18 cellular contexts compared by ENCODE assay signal in genomic region chr16:80591071-80591935, GRCh38. TPM values are rescaled to one million over a fixed set of nuclear protein-coding genes. Genes with fewer than 3 reads are reported as not detected.
DNase-seq lines count a peak whose midpoint lies in the region; ATAC-seq and TF ChIP-seq lines count a peak whose summit lies in the region.
"Had no signal": no experiment of that assay in that cellular context is flagged by ENCODE, and none has a peak within 500 bp of the region (broad histone marks: within the 10 kb centered on the region; RNA-seq: fewer than 3 reads in every experiment).

No MANE protein-coding gene starts in this region.

- no peak for DNase-seq in activated CD4-positive, CD25-positive, alpha-beta regulatory T cell treated with anti-CD3 and anti-CD28 coated beads, Interleukin-2, amount 50 U/mL, for 72 hours
- peak; percentile 67 for DNase-seq in activated CD8-positive, alpha-beta T cell treated with anti-CD3 and anti-CD28 coated beads, Interleukin-2, amount 10 ng/mL, durations not matched to agents 7 days and 5 days
- no peak for DNase-seq in natural killer cell
- no peak for DNase-seq in NCI-H2081 treated with DMSO at 0.1 percent for 48 hours (lab: John Stamatoyannopoulos, UW)
- no peak for DNase-seq in osteoblast (ENCODE audit: insufficient read length, low spot score, missing footprints)
- DNase-seq in stimulated activated CD8-positive, alpha-beta memory T cell treated with anti-CD3 and anti-CD28 coated beads, Interleukin-4, amount 100 ng/mL, for 48 hours: no peak
- DNase-seq: NCI-H1048, NCI-H226, nucleus accumbens, SW 1271, transverse colon had no signal

- no peak overlapping the region for H3K27ac ChIP-seq in osteoblast (ENCODE audit: low read depth, low read length)
- H3K27ac ChIP-seq: skin epidermis, transverse colon had no signal

- CTCF ChIA-PET in activated CD8-positive, alpha-beta T cell treated with anti-CD3 and anti-CD28 coated beads, Interleukin-2, amount 10 ng/mL, durations not matched to agents 7 days and 5 days (lab: Charles Lee): interaction anchor here (0.9 to 4.1 kb wide), 10 partner anchors 9 to 98 kb away, joined by 3 to 46 read pairs (median 4); no protein-coding TSS in a partner anchor

- no peaks in the 10 kb centered on the region for H4K20me1 ChIP-seq in osteoblast (ENCODE audit: insufficient read depth, low read length)

- TF ChIP-seq CTCF in natural killer cell (IDR thresholded peaks at IDR 0.05) (no peak), osteoblast (IDR thresholded peaks at IDR 0.05; ENCODE audit: extremely low read depth, low read depth, low read length) (no peak)

- H3K9me3 Mint-ChIP-seq in activated CD8-positive, alpha-beta T cell treated with anti-CD3 and anti-CD28 coated beads, Interleukin-2, amount 10 ng/mL, durations not matched to agents 7 days and 5 days (ENCODE audit: insufficient read depth): peaks cover 17% of the 10 kb centered on the region
- H3K9me3 Mint-ChIP-seq in natural killer cell: peaks cover 4 to 5% of the 10 kb centered on the region in 2 donors

- no peaks in the 10 kb centered on the region for H3K9me3 ChIP-seq in osteoblast (ENCODE audit: low read depth, low read length)
- H3K9me3 ChIP-seq: HAP-1, transverse colon had no signal

- H3K4me3 ChIP-seq in osteoblast (ENCODE audit: insufficient read depth, low read length): no peak overlapping the region
- H3K4me3 ChIP-seq: HAP-1, lung, skin epidermis, transverse colon had no signal

- no peaks in the 10 kb centered on the region for H3K27me3 ChIP-seq in osteoblast (ENCODE audit: insufficient read depth, low read length)
- H3K27me3 ChIP-seq: transverse colon had no signal

- intact Hi-C loops in natural killer cell (cut with micrococcal nuclease): no loop called here

- H3K4me3 Mint-ChIP-seq in activated CD8-positive, alpha-beta T cell treated with anti-CD3 and anti-CD28 coated beads, Interleukin-2, amount 10 ng/mL, durations not matched to agents 7 days and 5 days: peak overlapping the region; percentile 26
- H3K4me3 Mint-ChIP-seq in natural killer cell: peak overlapping the region; percentile 2
- H3K4me3 Mint-ChIP-seq: dendritic cell treated with granulocyte-macrophage colony-stimulating factor and Interleukin-4, amounts not matched to agents 40 ng/mL and 50 ng/mL, for 4 days had no signal

- peaks cover 34% of the 10 kb centered on the region for H3K4me1 Mint-ChIP-seq in activated CD8-positive, alpha-beta T cell treated with anti-CD3 and anti-CD28 coated beads, Interleukin-2, amount 10 ng/mL, durations not matched to agents 7 days and 5 days (ENCODE audit: low read depth)
- peaks cover 8% of the 10 kb centered on the region in 2 donors for H3K4me1 Mint-ChIP-seq in natural killer cell

- H3K27ac Mint-ChIP-seq in activated CD8-positive, alpha-beta T cell treated with anti-CD3 and anti-CD28 coated beads, Interleukin-2, amount 10 ng/mL, durations not matched to agents 7 days and 5 days: peak overlapping the region; percentile 58
- H3K27ac Mint-ChIP-seq in natural killer cell: no peak overlapping the region
- H3K27ac Mint-ChIP-seq: dendritic cell treated with granulocyte-macrophage colony-stimulating factor and Interleukin-4, amounts not matched to agents 40 ng/mL and 50 ng/mL, for 4 days had no signal

- H3K27me3 Mint-ChIP-seq in activated CD8-positive, alpha-beta T cell treated with anti-CD3 and anti-CD28 coated beads, Interleukin-2, amount 10 ng/mL, durations not matched to agents 7 days and 5 days (ENCODE audit: low read depth): peaks cover 51% of the 10 kb centered on the region
- H3K27me3 Mint-ChIP-seq in natural killer cell (ENCODE audit: low read depth in 2 of 2): peaks cover 23 to 34% of the 10 kb centered on the region in 2 donors

- H3K36me3 Mint-ChIP-seq in activated CD8-positive, alpha-beta T cell treated with anti-CD3 and anti-CD28 coated beads, Interleukin-2, amount 10 ng/mL, durations not matched to agents 7 days and 5 days (ENCODE audit: low read depth): peaks cover 38% of the 10 kb centered on the region
- H3K36me3 Mint-ChIP-seq in natural killer cell: no peaks in the 10 kb centered on the region

- no peaks in the 10 kb centered on the region for H3K4me1 ChIP-seq in osteoblast (ENCODE audit: insufficient read depth, low read length)
- H3K4me1 ChIP-seq: HAP-1, transverse colon had no signal

- H3K79me2 ChIP-seq in osteoblast (ENCODE audit: insufficient read depth, low read length): no peaks in the 10 kb centered on the region

- H3K4me2 ChIP-seq in osteoblast (ENCODE audit: insufficient read depth, low read length): no peak overlapping the region

- ATAC-seq in activated CD4-positive, CD25-positive, alpha-beta regulatory T cell treated with anti-CD3 and anti-CD28 coated beads, Interleukin-2, amount 50 U/mL, for 24 hours: peak; percentile 73 to 78
- ATAC-seq in HG03354 (IDR thresholded peaks at IDR 0.05; ENCODE audit: poor library complexity, severe bottlenecking, unreplicated experiment) (peak; percentile 51), natural killer cell (peak in 2 of 3 donors; percentile 62 to 71)
- ATAC-seq in activated CD8-positive, alpha-beta T cell treated with anti-CD3 and anti-CD28 coated beads, Interleukin-2, amount 10 ng/mL, durations not matched to agents 7 days and 5 days: peak; percentile 95

- no peaks in the 10 kb centered on the region for H3K36me3 ChIP-seq in osteoblast (ENCODE audit: insufficient read depth, low read length)
- H3K36me3 ChIP-seq: HAP-1, transverse colon had no signal

- POLR2A ChIA-PET in activated CD8-positive, alpha-beta T cell treated with anti-CD3 and anti-CD28 coated beads, Interleukin-2, amount 10 ng/mL, durations not matched to agents 7 days and 5 days (lab: Charles Lee): interaction anchor here (0.8 to 1.7 kb wide), 4 partner anchors 9 to 49 kb away, joined by 3 to 39 read pairs (median 4); no protein-coding TSS in a partner anchor

- no peak overlapping the region for H2AFZ ChIP-seq in osteoblast (ENCODE audit: low read length)

RNA-seq across cellular contexts. Expression of gene DYNLRB2, which starts 50.5 kb away (rescaled TPM):
- not detected for total RNA-seq in activated CD8-positive, alpha-beta T cell treated with anti-CD3 and anti-CD28 coated beads, Interleukin-2, amount 10 ng/mL, durations not matched to agents 7 days and 5 days
- total RNA-seq in natural killer cell (not detected), osteoblast (0.29 TPM in 1 of 2 replicates, not detected in the other)
- total RNA-seq: A172, transverse colon had no signal
